8 cellular contexts compared by ENCODE assay signal in genomic region chr1:151196292-151196800, GRCh38. TPM values are rescaled to one million over a fixed set of nuclear protein-coding genes. Genes with fewer than 3 reads are reported as not detected.
DNase-seq lines count a peak whose midpoint lies in the region; ATAC-seq and TF ChIP-seq lines count a peak whose summit lies in the region.

No MANE protein-coding gene starts in this region.

- peak; percentile 62 for DNase-seq in BJ (ENCODE audit: low read depth)
- DNase-seq in HT-29 (ENCODE audit: low spot score) = peak; percentile 91
- DNase-seq in NCI-H82 treated with DMSO at 0.1 percent for 48 hours (lab: John Stamatoyannopoulos, UW; ENCODE audit: unreplicated experiment) = peak; percentile 91
- peak; percentile 14 for DNase-seq in activated CD8-positive, alpha-beta memory T cell treated with anti-CD3 and anti-CD28 coated beads, Interleukin-2, amount 50 U/mL, for 1 hour (ENCODE audit: extremely low read depth)
- DNase-seq in epithelial cell of proximal tubule (ENCODE audit: low read depth) = peak; percentile 70
- peak; percentile 93 for DNase-seq in myocyte (ENCODE audit: low read depth)
- peak; percentile 71 to 74 for DNase-seq in thyroid gland

- CTCF ChIA-PET in BJ (lab: Yijun Ruan, JAX) = interaction anchor here (1.7 to 4.0 kb wide), 2 partner anchors 56 to 145 kb away, joined by 5 to 43 read pairs; partner anchors contain the start of gene PSMD4

- no peaks in the 10 kb centered on the region for H3K9me3 ChIP-seq in thyroid gland

- intact Hi-C loops in thyroid gland (cut with DNase I) = loop anchor here (5.0 kb wide), 1 partner anchor 56 kb away; the partner anchor contains the start of gene PSMD4

- peaks cover 17 to 25% of the 10 kb centered on the region in 2 donors for H3K4me1 ChIP-seq in thyroid gland

- H3K27me3 ChIP-seq in BJ (ENCODE audit: control insufficient read depth, insufficient read depth, low read length) (no peaks in the 10 kb centered on the region), thyroid gland (no peaks in the 10 kb centered on the region)

- H3K27ac ChIP-seq in thyroid gland = peak overlapping the region; percentile 15 to 71 (median 41)

- 19 to 27% methylated on average over 14 of the region's 14 CpGs for WGBS in thyroid gland, 2 donors

- peak; percentile 56 for TF ChIP-seq CTCF in BJ (IDR thresholded peaks at IDR 0.05; ENCODE audit: insufficient read depth, low read depth, low read length)
- peak; percentile 71 for TF ChIP-seq CTCF in epithelial cell of proximal tubule (conservative IDR thresholded peaks at IDR 0.05; ENCODE audit: low read depth, low read length)
- peak in 5 of 6 experiments; percentile 35 to 84 (median 56) for TF ChIP-seq CTCF in thyroid gland (IDR thresholded peaks at IDR 0.05)

- H3K36me3 ChIP-seq in BJ (ENCODE audit: control insufficient read depth, insufficient read depth, low read length) = no peaks in the 10 kb centered on the region
- H3K36me3 ChIP-seq in thyroid gland = no peaks in the 10 kb centered on the region

- POLR2A ChIA-PET in BJ (lab: Charles Lee) = no interaction called here

- no peak for TF ChIP-seq POLR2A in thyroid gland (IDR thresholded peaks at IDR 0.05)

- ATAC-seq in HG03378 (IDR thresholded peaks at IDR 0.05; ENCODE audit: unreplicated experiment) = no peak

- H3K4me3 ChIP-seq in BJ (ENCODE audit: low read depth, low read length) = peak overlapping the region; percentile 9
- H3K4me3 ChIP-seq in epithelial cell of proximal tubule (ENCODE audit: low read depth, low read length) = peak overlapping the region; percentile 50
- no peak overlapping the region for H3K4me3 ChIP-seq in thyroid gland (replicated peaks in 1 of 3)

RNA-seq across cellular contexts. Expression of gene PIP5K1A, which starts 2.0 kb away (rescaled TPM):
- polyA plus RNA-seq in BJ (2011; rRNA removed) = 138 and 171 TPM in 2 replicates
- 106 and 143 TPM in 2 replicates for polyA minus RNA-seq in BJ (2011; rRNA and poly(A)+ RNA removed)
- 23.6 and 31.2 TPM in 2 replicates for total RNA-seq in HT-29 (2014; rRNA removed; shearing (Covaris generic))
- total RNA-seq in epithelial cell of proximal tubule = 62.1 and 68.9 TPM in 2 replicates
- 34.2 and 40.4 TPM in 2 replicates for total RNA-seq in myocyte
- polyA plus RNA-seq in myocyte (2012) = 39.2 TPM
- total RNA-seq in thyroid gland = 10 to 100 TPM; 53.4 to 74.5 (median 57.8) TPM

RNA-seq across cellular contexts. Expression of gene VPS72, which starts 6.3 kb away (rescaled TPM):
- polyA plus RNA-seq in BJ (2011; rRNA removed) = 60.4 and 71.0 TPM in 2 replicates
- polyA minus RNA-seq in BJ (2011; rRNA and poly(A)+ RNA removed) = 20.4 and 34.6 TPM in 2 replicates
- 48.9 and 49.1 TPM in 2 replicates for total RNA-seq in HT-29 (2014; rRNA removed; shearing (Covaris generic))
- total RNA-seq in epithelial cell of proximal tubule (68.6 and 87.0 TPM in 2 replicates), myocyte (80.3 and 81.8 TPM in 2 replicates), thyroid gland (10 to 100 TPM; 36.9 to 47.5 (median 39.9) TPM)
- polyA plus RNA-seq in myocyte (2012) = 56.5 TPM

RNA-seq across cellular contexts. Expression of gene TMOD4, which starts 20.6 kb away (rescaled TPM):
- polyA plus RNA-seq in BJ (2011; rRNA removed) = 0.16 and 0.18 TPM in 2 replicates
- 0.71 TPM in 1 of 2 replicates, not detected in the other for polyA minus RNA-seq in BJ (2011; rRNA and poly(A)+ RNA removed)
- not detected in 2 replicates for total RNA-seq in HT-29 (2014; rRNA removed; shearing (Covaris generic))
- total RNA-seq in epithelial cell of proximal tubule (0.46 TPM in 1 of 2 replicates, not detected in the other), myocyte (0.35 and 0.47 TPM in 2 replicates), thyroid gland (not detected)
- polyA plus RNA-seq in myocyte (2012) = 0.18 TPM

RNA-seq across cellular contexts. Expression of gene SCNM1, which starts 30.4 kb away (rescaled TPM):
- polyA plus RNA-seq in BJ (2011; rRNA removed) = 27.4 and 29.7 TPM in 2 replicates
- polyA minus RNA-seq in BJ (2011; rRNA and poly(A)+ RNA removed) = 15.1 and 17.9 TPM in 2 replicates
- 37.6 and 48.4 TPM in 2 replicates for total RNA-seq in HT-29 (2014; rRNA removed; shearing (Covaris generic))
- total RNA-seq in epithelial cell of proximal tubule = 44.9 and 47.8 TPM in 2 replicates
- 26.0 and 26.1 TPM in 2 replicates for total RNA-seq in myocyte
- 47.3 TPM for polyA plus RNA-seq in myocyte (2012)
- 10 to 100 TPM; 13.2 to 44.5 (median 24.5) TPM for total RNA-seq in thyroid gland

RNA-seq across cellular contexts. Expression of gene LYSMD1, which starts 30.6 kb away (rescaled TPM):
- 8.5 and 10.2 TPM in 2 replicates for polyA plus RNA-seq in BJ (2011; rRNA removed)
- polyA minus RNA-seq in BJ (2011; rRNA and poly(A)+ RNA removed) = 5.4 and 8.4 TPM in 2 replicates
- total RNA-seq in HT-29 (2014; rRNA removed; shearing (Covaris generic)) = 0.43 and 0.60 TPM in 2 replicates
- total RNA-seq in epithelial cell of proximal tubule (4.5 and 7.2 TPM in 2 replicates), myocyte (18.7 and 23.9 TPM in 2 replicates), thyroid gland (10 to 100 TPM; 13.4 to 19.7 (median 15.7) TPM)
- 12.1 TPM for polyA plus RNA-seq in myocyte (2012)

Comparison
In these comparisons a context has a peak if more than half of its experiments do, and no peak if none do; other contexts are left out.
1. DNase-seq: peak in every context shown above with its lines; median percentile 93 in myocyte; 91 in HT-29; 91 in NCI-H82 treated with DMSO at 0.1 percent for 48 hours; 72 in thyroid gland; 70 in epithelial cell of proximal tubule; 62 in BJ; 14 in activated CD8-positive, alpha-beta memory T cell treated with anti-CD3 and anti-CD28 coated beads, Interleukin-2, amount 50 U/mL, for 1 hour.
2. H3K4me3 ChIP-seq: peak in BJ (single experiment) and epithelial cell of proximal tubule (single experiment); none in thyroid gland (0 of 3).
3. Peak in every context shown above with its lines, with median percentiles within 50 percentile points of each other: CTCF ChIP-seq.